Comparison of ENCODE assay signal across 25 cellular contexts in genomic region chr13:83378901-83379300, GRCh38.
"Had no signal": no experiment of that assay in that cellular context is flagged by ENCODE, and none has a peak within 500 bp of the region (broad histone marks: within the 10 kb centered on the region; RNA-seq: fewer than 3 reads in every experiment).

No MANE protein-coding gene starts in this region.

- H3K36me3 Mint-ChIP-seq: activated naive CD4-positive, alpha-beta T cell treated with anti-CD3 and anti-CD28 coated beads, Interleukin-2, amount 50 U/mL, for 24 hours; naive B cell; neural progenitor cell had no signal

- H3K36me3 ChIP-seq: adrenal gland, gastrocnemius medialis, heart right ventricle, neural progenitor cell, suprapubic skin, transverse colon, uterus, WERI-Rb-1 had no signal

- H3K4me3 ChIP-seq: adrenal gland, gastrocnemius medialis, heart right ventricle, mucosa of descending colon, neural progenitor cell, psoas muscle, skin epidermis, suprapubic skin, transverse colon, uterus had no signal

- H3K4me2 ChIP-seq: neural progenitor cell had no signal

- DNase-seq: activated CD4-positive, alpha-beta T cell treated with anti-CD3 and anti-CD28 coated beads for 1 hour; activated CD4-positive, alpha-beta T cell treated with anti-CD3 and anti-CD28 coated beads, Interleukin-2, amount 50 U/mL, for 4 hours; activated gamma-delta T cell; adrenal gland; gastrocnemius medialis; heart right ventricle; kidney glomerular epithelial cell; left ventricle myocardium superior; mesenchymal stem cell; mucosa of descending colon; naive B cell; psoas muscle; right cardiac atrium; stimulated activated CD4-positive, alpha-beta T cell treated with anti-CD3 and anti-CD28 coated beads, Interleukin-15, amount 100 ng/mL, for 24 hours; stimulated activated CD4-positive, alpha-beta T cell treated with anti-CD3 and anti-CD28 coated beads, Interleukin-2, amount 100 ng/mL, for 48 hours; stimulated activated naive CD8-positive, alpha-beta T cell treated with anti-CD3 and anti-CD28 coated beads, Interleukin-15, amount 100 ng/mL, for 72 hours; transverse colon; uterus; WERI-Rb-1 had no signal

- H3K4me1 ChIP-seq: adrenal gland, gastrocnemius medialis, heart right ventricle, neural progenitor cell, psoas muscle, suprapubic skin, transverse colon, uterus had no signal

- H2AFZ ChIP-seq: neural progenitor cell had no signal

- H3K9me3 ChIP-seq: adrenal gland, gastrocnemius medialis, psoas muscle, suprapubic skin, transverse colon, uterus had no signal

- H3K27me3 Mint-ChIP-seq: activated naive CD4-positive, alpha-beta T cell treated with anti-CD3 and anti-CD28 coated beads, Interleukin-2, amount 50 U/mL, for 24 hours; naive B cell; stimulated activated naive CD8-positive, alpha-beta T cell treated with anti-CD3 and anti-CD28 coated beads, Interleukin-15, amount 100 ng/mL, for 72 hours had no signal

- H3K27ac ChIP-seq: adrenal gland, epithelial cell of prostate, gastrocnemius medialis, heart right ventricle, neural progenitor cell, psoas muscle, skin epidermis, suprapubic skin, transverse colon, uterus, WERI-Rb-1 had no signal

- H3K4me1 Mint-ChIP-seq: activated naive CD4-positive, alpha-beta T cell treated with anti-CD3 and anti-CD28 coated beads, Interleukin-2, amount 50 U/mL, for 24 hours; naive B cell; neural progenitor cell; stimulated activated naive CD8-positive, alpha-beta T cell treated with anti-CD3 and anti-CD28 coated beads, Interleukin-15, amount 100 ng/mL, for 72 hours had no signal

- H3K9ac ChIP-seq: neural progenitor cell had no signal

- ATAC-seq: gastrocnemius medialis; heart right ventricle; left ventricle myocardium superior; mucosa of descending colon; psoas muscle; right cardiac atrium; stimulated activated naive CD8-positive, alpha-beta T cell treated with anti-CD3 and anti-CD28 coated beads, Interleukin-15, amount 100 ng/mL, for 72 hours had no signal

- H3K27me3 ChIP-seq: adrenal gland, gastrocnemius medialis, heart right ventricle, neural progenitor cell, suprapubic skin, transverse colon, uterus had no signal

- H3K4me3 Mint-ChIP-seq: activated naive CD4-positive, alpha-beta T cell treated with anti-CD3 and anti-CD28 coated beads, Interleukin-2, amount 50 U/mL, for 24 hours; naive B cell; neural progenitor cell; stimulated activated naive CD8-positive, alpha-beta T cell treated with anti-CD3 and anti-CD28 coated beads, Interleukin-15, amount 100 ng/mL, for 72 hours; T-helper 1 cell treated with Interleukin-12 subunit alpha and Interleukin-12 subunit beta and Interleukin-4 antibody, amounts not matched to agents 30 μg/mL and 1 μg/mL, for 36 hours had no signal

- H3K27ac Mint-ChIP-seq: activated naive CD4-positive, alpha-beta T cell treated with anti-CD3 and anti-CD28 coated beads, Interleukin-2, amount 50 U/mL, for 24 hours; naive B cell; neural progenitor cell; stimulated activated naive CD8-positive, alpha-beta T cell treated with anti-CD3 and anti-CD28 coated beads, Interleukin-15, amount 100 ng/mL, for 72 hours; T-helper 1 cell treated with Interleukin-12 subunit alpha and Interleukin-12 subunit beta and Interleukin-4 antibody, amounts not matched to agents 30 μg/mL and 1 μg/mL, for 36 hours had no signal

- H3K9me3 Mint-ChIP-seq: activated naive CD4-positive, alpha-beta T cell treated with anti-CD3 and anti-CD28 coated beads, Interleukin-2, amount 50 U/mL, for 24 hours; neural progenitor cell had no signal
